ENCODE assay signal across 8 cellular contexts in genomic region chr2:176652300-176653182, GRCh38.
DNase-seq lines count a peak whose midpoint lies in the region; ATAC-seq and TF ChIP-seq lines count a peak whose summit lies in the region.

No MANE protein-coding gene starts in this region.

- H3K4me3 ChIP-seq in fibroblast of the aortic adventitia (ENCODE audit: low read depth, low read length) = no peak overlapping the region

- TF ChIP-seq CTCF in HFFc6 (IDR thresholded peaks at IDR 0.05) = peak; percentile 96
- peak; percentile 81 for TF ChIP-seq CTCF in fibroblast of the aortic adventitia (IDR thresholded peaks at IDR 0.05; ENCODE audit: insufficient read depth, low read length)

- H3K27me3 Mint-ChIP-seq in activated CD4-positive, alpha-beta T cell treated with anti-CD3 and anti-CD28 coated beads, Interleukin-2, amount 10 ng/mL, durations not matched to agents 24 days and 14 days = peaks cover 44% of the 10 kb centered on the region
- H3K27me3 Mint-ChIP-seq in HFFc6 (ENCODE audit: insufficient read depth) = no peaks in the 10 kb centered on the region
- H3K27me3 Mint-ChIP-seq in T-helper 17 cell = peaks cover 67% of the 10 kb centered on the region

- no peaks in the 10 kb centered on the region for H3K36me3 Mint-ChIP-seq in activated CD4-positive, alpha-beta T cell treated with anti-CD3 and anti-CD28 coated beads, Interleukin-2, amount 10 ng/mL, durations not matched to agents 24 days and 14 days (ENCODE audit: low read depth)
- H3K36me3 Mint-ChIP-seq in HFFc6 (ENCODE audit: low read depth) (no peaks in the 10 kb centered on the region), T-helper 17 cell (ENCODE audit: low read depth) (no peaks in the 10 kb centered on the region)

- H3K4me1 Mint-ChIP-seq in activated CD4-positive, alpha-beta T cell treated with anti-CD3 and anti-CD28 coated beads, Interleukin-2, amount 10 ng/mL, durations not matched to agents 24 days and 14 days = peaks cover 10% of the 10 kb centered on the region
- H3K4me1 Mint-ChIP-seq in HFFc6 (ENCODE audit: low read depth) = peaks cover 70% of the 10 kb centered on the region
- H3K4me1 Mint-ChIP-seq in T-helper 17 cell = peaks cover 5% of the 10 kb centered on the region

- DNase-seq in activated CD4-positive, alpha-beta T cell treated with anti-CD3 and anti-CD28 coated beads, Interleukin-2, amount 10 ng/mL, durations not matched to agents 24 days and 14 days = peak; percentile 73
- no peak for DNase-seq in activated CD4-positive, alpha-beta T cell treated with anti-CD3 and anti-CD28 coated beads for 1 hour
- peak; percentile 67 for DNase-seq in HFFc6
- DNase-seq in NCI-H187 treated with DMSO at 0.1 percent for 48 hours (lab: John Stamatoyannopoulos, UW) = peak; percentile 28
- DNase-seq in T-helper 17 cell = no peak
- DNase-seq in fibroblast of the aortic adventitia (ENCODE audit: low read depth) = peak; percentile 54
- peak; percentile 5 for DNase-seq in pulmonary artery endothelial cell (ENCODE audit: low read depth, low spot score)
- DNase-seq in activated CD4-positive, CD25-positive, alpha-beta regulatory T cell treated with anti-CD3 and anti-CD28 coated beads, Interleukin-2, amount 50 U/mL, for 72 hours = no peak

- no peak overlapping the region for H3K4me3 Mint-ChIP-seq in activated CD4-positive, alpha-beta T cell treated with anti-CD3 and anti-CD28 coated beads, Interleukin-2, amount 10 ng/mL, durations not matched to agents 24 days and 14 days
- H3K4me3 Mint-ChIP-seq in HFFc6 (no peak overlapping the region), T-helper 17 cell (no peak overlapping the region)

- H3K9me3 Mint-ChIP-seq in activated CD4-positive, alpha-beta T cell treated with anti-CD3 and anti-CD28 coated beads, Interleukin-2, amount 10 ng/mL, durations not matched to agents 24 days and 14 days = no peaks in the 10 kb centered on the region
- no peaks in the 10 kb centered on the region for H3K9me3 Mint-ChIP-seq in HFFc6

- no peaks in the 10 kb centered on the region for H3K9me3 ChIP-seq in T-helper 17 cell (ENCODE audit: control insufficient read depth, low read length, poor library complexity, severe bottlenecking)

- peak; percentile 69 for ATAC-seq in T-helper 17 cell

- no peak overlapping the region for H3K27ac Mint-ChIP-seq in activated CD4-positive, alpha-beta T cell treated with anti-CD3 and anti-CD28 coated beads, Interleukin-2, amount 10 ng/mL, durations not matched to agents 24 days and 14 days
- H3K27ac Mint-ChIP-seq in HFFc6 (no peak overlapping the region), T-helper 17 cell (no peak overlapping the region)

- intact Hi-C loops in activated CD4-positive, alpha-beta T cell treated with anti-CD3 and anti-CD28 coated beads, Interleukin-2, amount 10 ng/mL, durations not matched to agents 24 days and 14 days (cut with micrococcal nuclease) = loop anchor here (1.0 to 10.0 kb wide), 4 partner anchors 162 to 525 kb away; no protein-coding TSS in a partner anchor

Comparison
In these comparisons a context has a peak if more than half of its experiments do, and no peak if none do; other contexts are left out.
1. DNase-seq: peak in activated CD4-positive, alpha-beta T cell treated with anti-CD3 and anti-CD28 coated beads, Interleukin-2, amount 10 ng/mL, durations not matched to agents 24 days and 14 days (single experiment), HFFc6 (single experiment), NCI-H187 treated with DMSO at 0.1 percent for 48 hours (single experiment), fibroblast of the aortic adventitia (single experiment) and pulmonary artery endothelial cell (single experiment); none in activated CD4-positive, alpha-beta T cell treated with anti-CD3 and anti-CD28 coated beads for 1 hour (single experiment), T-helper 17 cell (0 of 3) and activated CD4-positive, CD25-positive, alpha-beta regulatory T cell treated with anti-CD3 and anti-CD28 coated beads, Interleukin-2, amount 50 U/mL, for 72 hours (single experiment).